ENCODE assay signal across 22 cellular contexts in the genomic region with DNA sequence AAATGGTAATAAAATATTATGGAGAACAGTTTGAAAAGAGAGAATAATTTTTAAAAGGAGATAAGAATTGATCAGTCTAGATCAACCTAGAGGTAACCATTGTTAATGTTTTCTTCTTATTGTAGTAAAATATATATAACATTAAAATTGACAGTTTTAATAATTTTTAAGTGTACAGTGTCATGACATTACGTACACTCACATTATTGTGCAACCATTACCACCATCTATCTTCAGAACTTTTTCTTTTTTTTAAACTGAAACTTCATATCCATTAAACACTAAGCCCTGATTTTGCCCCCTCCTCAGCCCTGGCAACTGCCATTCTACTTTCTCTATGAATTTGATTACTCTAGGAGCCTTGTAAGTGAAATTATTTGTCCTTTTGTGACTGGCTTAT.
DNase-seq lines count a peak whose midpoint lies in the region; ATAC-seq, FAIRE-seq and TF ChIP-seq lines count a peak whose summit lies in the region.
"Had no signal": no experiment of that assay in that cellular context is flagged by ENCODE, and none has a peak within 500 bp of the region (broad histone marks: within the 10 kb centered on the region; RNA-seq: fewer than 3 reads in every experiment).

No MANE protein-coding gene starts in this region.

- no peak for TF ChIP-seq POLR2A in IMR-90 (IDR thresholded peaks at IDR 0.05; ENCODE audit: low read depth, low read length)
- TF ChIP-seq POLR2A in ovary (IDR thresholded peaks at IDR 0.05): no peak
- no peak for TF ChIP-seq POLR2A in Peyer's patch (IDR thresholded peaks at IDR 0.05)

- dilution Hi-C loops in IMR-90 (cut with HindIII; ENCODE audit: low sequenced_read_pairs, unreplicated experiment): no loop called here

- no peak overlapping the region for H2BK20ac ChIP-seq in IMR-90 (ENCODE audit: low read depth, low read length)

- FAIRE-seq in kidney (lab: Jason Lieb, UNC): peak; percentile 27
- FAIRE-seq: A549, D721Med, G401.6, GM12891, GM19239 had no signal

- no peak overlapping the region for H3K4me2 ChIP-seq in IMR-90 (ENCODE audit: low read depth, low read length)
- H3K4me2 ChIP-seq: A549; BLaER1 treated with 17β-estradiol and CSF1 and Interleukin-3, amounts not matched to agents 10 nM and 100 nM had no signal

- DNase-seq in IMR-90 (no peak), kidney (no peak), chondrocyte (ENCODE audit: low spot score) (no peak), ovary (no peak), Peyer's patch (no peak)
- DNase-seq: AML-193; Caco-2; Calu3; CD4-positive, alpha-beta T cell; CD8-positive, alpha-beta T cell; DMS79 treated with DMSO at 0.1 percent for 48 hours; GF-D8 had no signal

- no peak for TF ChIP-seq CTCF in IMR-90 (conservative IDR thresholded peaks at IDR 0.05; ENCODE audit: low read depth, low read length)
- TF ChIP-seq CTCF in kidney (IDR thresholded peaks at IDR 0.05; ENCODE audit: borderline replicate concordance, extremely low read depth, insufficient read depth): no peak
- TF ChIP-seq CTCF in liver (IDR thresholded peaks at IDR 0.05; ENCODE audit: low read depth, low read length, missing input control): no peak
- no peak for TF ChIP-seq CTCF in chondrocyte (IDR thresholded peaks at IDR 0.05)
- no peak for TF ChIP-seq CTCF in ovary (IDR thresholded peaks at IDR 0.05)
- TF ChIP-seq CTCF in Peyer's patch (IDR thresholded peaks at IDR 0.05): no peak

- H4K91ac ChIP-seq in IMR-90 (ENCODE audit: insufficient read depth, low read depth, low read length): no peak overlapping the region

- H2BK15ac ChIP-seq in IMR-90 (ENCODE audit: low read depth, low read length): no peak overlapping the region

- POLR2A ChIA-PET in IMR-90 (lab: Charles Lee; ENCODE audit: unreplicated experiment): no interaction called here

- H3K4ac ChIP-seq in IMR-90 (ENCODE audit: low read depth, low read length): no peak overlapping the region

- H2AK9ac ChIP-seq in IMR-90 (replicated peaks; ENCODE audit: low read depth, low read length, poor library complexity): no peak overlapping the region

- TF ChIP-seq RAD21 in IMR-90 (IDR thresholded peaks at IDR 0.05; ENCODE audit: low read length) (no peak), liver (IDR thresholded peaks at IDR 0.05) (no peak)

- H2BK5ac ChIP-seq in IMR-90 (ENCODE audit: low read depth, low read length, poor library complexity, severe bottlenecking): no peak overlapping the region

- no peak for TF ChIP-seq EP300 in ovary (IDR thresholded peaks at IDR 0.05)

- H3K4me1 ChIP-seq in IMR-90 (ENCODE audit: control insufficient read depth, insufficient read depth, low read length): no peaks in the 10 kb centered on the region
- H3K4me1 ChIP-seq in kidney (ENCODE audit: control insufficient read depth in 1 of 2, insufficient read depth in 1 of 2, low read depth in 1 of 2, low read length in 2 of 2): no peaks in the 10 kb centered on the region
- H3K4me1 ChIP-seq in liver (ENCODE audit: control insufficient read depth in 4 of 4, insufficient read depth in 4 of 4, low read length in 3 of 4): peaks cover 3 to 26% (median 13%) of the 10 kb centered on the region in 4 donors
- no peaks in the 10 kb centered on the region for H3K4me1 ChIP-seq in ovary (ENCODE audit: insufficient read depth)
- no peaks in the 10 kb centered on the region for H3K4me1 ChIP-seq in Peyer's patch
- H3K4me1 ChIP-seq: A549, Caco-2 had no signal

- no peak overlapping the region for H3K9ac ChIP-seq in IMR-90 (ENCODE audit: low read depth, low read length)
- no peak overlapping the region for H3K9ac ChIP-seq in kidney (ENCODE audit: low read length in 2 of 2)
- peak overlapping the region; percentile 47 to 92 for H3K9ac ChIP-seq in liver (ENCODE audit: low read depth in 1 of 2, low read length in 2 of 2)
- H3K9ac ChIP-seq: BLaER1 treated with 17β-estradiol and CSF1 and Interleukin-3, amounts not matched to agents 10 nM and 100 nM had no signal

- no peak overlapping the region for H3K14ac ChIP-seq in IMR-90 (replicated peaks; ENCODE audit: low read depth, low read length)

- H2AK5ac ChIP-seq in IMR-90 (ENCODE audit: low read depth, low read length): no peak overlapping the region

- no peaks in the 10 kb centered on the region for H4K20me1 ChIP-seq in IMR-90 (ENCODE audit: insufficient read depth, low read length)
- H4K20me1 ChIP-seq: BLaER1 treated with 17β-estradiol and CSF1 and Interleukin-3, amounts not matched to agents 10 nM and 100 nM had no signal

- no peak overlapping the region for H4K8ac ChIP-seq in IMR-90 (ENCODE audit: low read depth in 2 of 2, low read length in 2 of 2)

- no peak overlapping the region for H3K56ac ChIP-seq in IMR-90 (ENCODE audit: extremely low read depth, insufficient read depth, low read length)

- in situ Hi-C loops in IMR-90 (cut with MboI; ENCODE audit: low sequenced_read_pairs): no loop called here

- peaks cover 27% of the 10 kb centered on the region for H3K9me3 Mint-ChIP-seq in chondrocyte (ENCODE audit: low read depth)
- H3K9me3 Mint-ChIP-seq: CD8-positive, alpha-beta T cell had no signal

- WGBS in IMR-90 (ENCODE audit: extremely low coverage in 2 of 2, insufficient read length in 1 of 2), 2 experiments: no CpG with 5 or more reads among the region's 1 CpG
- 38% methylated on average over 1 of the region's 1 CpG for whole genome bisulfite sequencing in liver
- WGBS in ovary, 3 donors: 94 to 95% (median 95%) methylated on average over 1 of the region's 1 CpG

- H2BK120ac ChIP-seq in IMR-90 (ENCODE audit: low read depth, low read length): no peak overlapping the region

- CTCF ChIA-PET in IMR-90 (lab: Yijun Ruan, JAX): no interaction called here

- no TSS peak for BruUV-seq in IMR-90 (replicated peaks; lab: Mats Ljungman, UMichigan)

- peaks cover 14% of the 10 kb centered on the region for H3K36me3 Mint-ChIP-seq in chondrocyte (ENCODE audit: low read depth)
- H3K36me3 Mint-ChIP-seq: CD8-positive, alpha-beta T cell had no signal

- no peak overlapping the region for H3K23ac ChIP-seq in IMR-90 (ENCODE audit: low read depth, low read length)

- H3K36me3 ChIP-seq in IMR-90 (ENCODE audit: control insufficient read depth, insufficient read depth, low read length) (no peaks in the 10 kb centered on the region), kidney (ENCODE audit: control insufficient read depth in 1 of 2, insufficient read depth in 2 of 2, low read length in 2 of 2) (no peaks in the 10 kb centered on the region), liver (ENCODE audit: control insufficient read depth in 4 of 4, insufficient read depth in 3 of 4, low read depth in 1 of 4, low read length in 3 of 4) (no peaks in the 10 kb centered on the region), ovary (no peaks in the 10 kb centered on the region), Peyer's patch (no peaks in the 10 kb centered on the region)

- no peak overlapping the region for H2AFZ ChIP-seq in IMR-90 (replicated peaks; ENCODE audit: low read length, poor library complexity)

- no peaks in the 10 kb centered on the region for H3K9me1 ChIP-seq in IMR-90 (ENCODE audit: insufficient read depth, low read length)

- no peaks in the 10 kb centered on the region for H3K79me1 ChIP-seq in IMR-90 (ENCODE audit: low read depth in 1 of 2, low read length in 2 of 2)

- no peaks in the 10 kb centered on the region for H3K27me3 Mint-ChIP-seq in chondrocyte (ENCODE audit: low read depth)
- H3K27me3 Mint-ChIP-seq: CD4-positive, alpha-beta T cell had no signal

- H3K4me1 Mint-ChIP-seq in chondrocyte (ENCODE audit: low read depth): peaks cover 42% of the 10 kb centered on the region
- H3K4me1 Mint-ChIP-seq: B cell had no signal

- H3K4me3 ChIP-seq in IMR-90 (ENCODE audit: insufficient read depth, low read depth, low read length) (no peak overlapping the region), kidney (ENCODE audit: low read length in 2 of 2) (no peak overlapping the region), liver (ENCODE audit: low read depth in 1 of 3, low read length in 3 of 3) (peak overlapping the region; percentile 43 to 72 (median 48)), ovary (no peak overlapping the region), Peyer's patch (no peak overlapping the region)
- H3K4me3 ChIP-seq: A549; BLaER1 treated with 17β-estradiol and CSF1 and Interleukin-3, amounts not matched to agents 10 nM and 100 nM had no signal

- H3K18ac ChIP-seq in IMR-90 (ENCODE audit: low read depth, low read length): no peak overlapping the region

- no peak overlapping the region for H3K27ac Mint-ChIP-seq in chondrocyte (ENCODE audit: unreplicated experiment)
- H3K27ac Mint-ChIP-seq: B cell; CD4-positive, alpha-beta T cell; CD8-positive, alpha-beta T cell had no signal

- ATAC-seq in IMR-90 (ENCODE audit: low read depth): no peak
- ATAC-seq: A549; CD8-positive, alpha-beta T cell had no signal

- intact Hi-C loops in IMR-90 (cut with micrococcal nuclease): no loop called here
- intact Hi-C loops in kidney (cut with DNase I): no loop called here
- intact Hi-C loops in ovary (cut with DNase I): no loop called here

- no peak overlapping the region for H4K5ac ChIP-seq in IMR-90 (ENCODE audit: low read depth, low read length)

- no peaks in the 10 kb centered on the region for H3K9me3 ChIP-seq in IMR-90 (ENCODE audit: control insufficient read depth, insufficient read depth, low read length)
- peaks cover 0 to 10% of the 10 kb centered on the region in 2 donors for H3K9me3 ChIP-seq in kidney (ENCODE audit: control insufficient read depth in 1 of 2, low read length in 2 of 2)
- peaks cover 0 to 2% (median 0%) of the 10 kb centered on the region in 4 donors for H3K9me3 ChIP-seq in liver (ENCODE audit: control insufficient read depth in 4 of 4, low read length in 3 of 4)
- H3K9me3 ChIP-seq in ovary: no peaks in the 10 kb centered on the region
- peaks cover 0 to 6% (median 0%) of the 10 kb centered on the region in 4 donors for H3K9me3 ChIP-seq in Peyer's patch

- H3K27ac ChIP-seq in IMR-90 (ENCODE audit: insufficient read depth, low read length) (no peak overlapping the region), kidney (ENCODE audit: low read depth in 2 of 2, low read length in 2 of 2) (no peak overlapping the region), liver (ENCODE audit: low read depth in 1 of 2, low read length in 2 of 2) (peak overlapping the region; percentile 49 to 86), ovary (no peak overlapping the region), Peyer's patch (no peak overlapping the region)
- H3K27ac ChIP-seq: 22Rv1; A549; BLaER1 treated with 17β-estradiol and CSF1 and Interleukin-3, amounts not matched to agents 10 nM and 100 nM; C4-2B had no signal

- H3K4me3 Mint-ChIP-seq in chondrocyte (ENCODE audit: unreplicated experiment): no peak overlapping the region
- H3K4me3 Mint-ChIP-seq: B cell; CD4-positive, alpha-beta T cell; CD8-positive, alpha-beta T cell had no signal

- H3K27me3 ChIP-seq in IMR-90 (ENCODE audit: control insufficient read depth, insufficient read depth, low read length): no peaks in the 10 kb centered on the region
- no peaks in the 10 kb centered on the region for H3K27me3 ChIP-seq in liver (ENCODE audit: control insufficient read depth in 4 of 4, insufficient read depth in 4 of 4, low read length in 3 of 4)
- H3K27me3 ChIP-seq in ovary: no peaks in the 10 kb centered on the region
- no peaks in the 10 kb centered on the region for H3K27me3 ChIP-seq in Peyer's patch
- H3K27me3 ChIP-seq: BLaER1 treated with 17β-estradiol and CSF1 and Interleukin-3, amounts not matched to agents 10 nM and 100 nM had no signal

TF ChIP-seq in IMR-90, 13 proteins besides CTCF, POLR2A, EP300 and RAD21 (continues in another document):
- TF ChIP-seq MXI1 (IDR thresholded peaks at IDR 0.05; ENCODE audit: borderline replicate concordance, low read depth, low read length): no peak

TF ChIP-seq in liver, 16 proteins besides CTCF, POLR2A, EP300 and RAD21 (continues in another document):
- TF ChIP-seq NR2F2 (IDR thresholded peaks at IDR 0.05): no peak

Comparison
In these comparisons a context has a peak if more than half of its experiments do, and no peak if none do; other contexts are left out.
1. H3K27ac ChIP-seq: peak in liver (2 of 2); none in IMR-90 (single experiment), kidney (0 of 2), ovary (0 of 2) and Peyer's patch (0 of 4).
2. H3K4me3 ChIP-seq: peak in liver (3 of 3); none in IMR-90 (single experiment), kidney (0 of 2), ovary (single experiment) and Peyer's patch (0 of 4).
3. H3K9ac ChIP-seq: peak in liver (2 of 2); none in IMR-90 (single experiment) and kidney (0 of 2).